Comparison of ENCODE assay signal across 13 cellular contexts in the genomic region with DNA sequence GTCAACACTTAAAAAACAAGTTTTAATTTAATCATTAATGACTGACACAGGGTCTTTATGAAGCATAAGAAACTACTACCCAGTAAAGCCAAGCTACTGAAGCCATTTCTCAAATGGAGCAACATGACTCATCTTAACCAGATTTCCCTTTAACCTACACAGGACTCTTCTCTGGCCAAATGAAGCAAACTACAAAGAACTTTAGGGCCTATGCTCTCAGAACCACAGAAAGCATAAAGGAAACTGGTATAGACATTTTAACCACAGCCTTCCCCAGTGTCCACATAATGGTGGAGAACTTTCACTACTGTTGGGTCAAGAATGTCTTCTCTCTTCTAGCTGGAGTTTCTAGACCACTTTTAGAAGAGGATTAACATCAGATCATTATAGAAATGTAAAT. TPM values are rescaled to one million over a fixed set of nuclear protein-coding genes. Genes with fewer than 3 reads are reported as not detected.
DNase-seq lines count a peak whose midpoint lies in the region; ATAC-seq, FAIRE-seq and TF ChIP-seq lines count a peak whose summit lies in the region.
"Had no signal": no experiment of that assay in that cellular context is flagged by ENCODE, and none has a peak within 500 bp of the region (broad histone marks: within the 10 kb centered on the region; RNA-seq: fewer than 3 reads in every experiment).

No MANE protein-coding gene starts in this region.

- POLR2A ChIA-PET in PC-3 (lab: Charles Lee; ENCODE audit: unreplicated experiment): interaction anchor here (0.5 to 0.7 kb wide), 2 partner anchors 106 to 239 kb away, joined by 3 to 7 read pairs; no protein-coding TSS in a partner anchor

- H3K27ac Mint-ChIP-seq in GM23338: no peak overlapping the region
- H3K27ac Mint-ChIP-seq: activated CD4-positive, alpha-beta T cell treated with anti-CD3 and anti-CD28 coated beads for 36 hours had no signal

- peaks cover 15% of the 10 kb centered on the region; the same call in 2 of the 3 replicates for H3K4me1 Mint-ChIP-seq in GM23338

- H2AFZ ChIP-seq in PC-3 (ENCODE audit: low read length) (no peak overlapping the region), GM23338 (no peak overlapping the region)

- H2BK5ac ChIP-seq in mesendoderm (ENCODE audit: low read length): no peak overlapping the region

- TF ChIP-seq CTCF in PC-3 (conservative IDR thresholded peaks at IDR 0.05; ENCODE audit: low read depth, low read length) (no peak), GM23338 (conservative IDR thresholded peaks at IDR 0.05; ENCODE audit: low read depth in 2 of 2) (no peak)

- H3K56ac ChIP-seq in mesendoderm (ENCODE audit: low read length): no peak overlapping the region

- H3K79me2 ChIP-seq in PC-3 (ENCODE audit: low read length) (no peaks in the 10 kb centered on the region), mesendoderm (ENCODE audit: control insufficient read depth, insufficient read depth, low read length) (no peaks in the 10 kb centered on the region), GM23338 (replicated peaks; ENCODE audit: insufficient read depth) (no peaks in the 10 kb centered on the region)

- H4K8ac ChIP-seq in mesendoderm (ENCODE audit: low read depth, low read length): no peak overlapping the region

- H3K4me2 ChIP-seq in PC-3 (ENCODE audit: low read length) (peak overlapping the region; percentile 36), mesendoderm (ENCODE audit: low read length) (no peak overlapping the region), GM23338 (no peak overlapping the region)

- peak; percentile 67 for ATAC-seq in GM19372 (IDR thresholded peaks at IDR 0.05; ENCODE audit: low read depth, unreplicated experiment)
- peak; percentile 86 for ATAC-seq in HG02852 (IDR thresholded peaks at IDR 0.05; ENCODE audit: unreplicated experiment)
- peak; percentile 68 for ATAC-seq in PC-3
- no peak for ATAC-seq in GM23338
- ATAC-seq: activated CD4-positive, alpha-beta T cell treated with anti-CD3 and anti-CD28 coated beads for 36 hours had no signal

- H3K23ac ChIP-seq in mesendoderm (ENCODE audit: low read length): no peak overlapping the region

- H2BK120ac ChIP-seq in mesendoderm (ENCODE audit: low read depth, low read length): no peak overlapping the region

- no peaks in the 10 kb centered on the region for H3K27me3 ChIP-seq in PC-3 (ENCODE audit: low read length)
- H3K27me3 ChIP-seq in small intestine (ENCODE audit: control insufficient read depth in 2 of 2, insufficient read depth in 2 of 2, low read length in 2 of 2): no peaks in the 10 kb centered on the region
- H3K27me3 ChIP-seq in mesendoderm (ENCODE audit: insufficient read depth, low read length, poor library complexity): no peaks in the 10 kb centered on the region
- no peaks in the 10 kb centered on the region for H3K27me3 ChIP-seq in GM23338 (ENCODE audit: insufficient read depth)

- no TSS peak for BruUV-seq in PC-3 (replicated peaks; lab: Mats Ljungman, UMichigan)

- no peak overlapping the region for H2BK15ac ChIP-seq in mesendoderm (replicated peaks; ENCODE audit: low read depth)

- no peaks in the 10 kb centered on the region for H3K79me1 ChIP-seq in mesendoderm (ENCODE audit: low read length)

- no peaks in the 10 kb centered on the region for H3K9me3 ChIP-seq in PC-3 (ENCODE audit: low read length)
- no peaks in the 10 kb centered on the region for H3K9me3 ChIP-seq in small intestine (ENCODE audit: control insufficient read depth, low read depth)

- FAIRE-seq in small intestine (lab: Jason Lieb, UNC): no peak
- FAIRE-seq: bronchial epithelial cell had no signal

- H2AK5ac ChIP-seq in mesendoderm (ENCODE audit: low read length): no peak overlapping the region

- H4K20me1 ChIP-seq in PC-3 (ENCODE audit: low read length) (no peaks in the 10 kb centered on the region), GM23338 (replicated peaks; ENCODE audit: insufficient read depth) (no peaks in the 10 kb centered on the region)

- H3K36me3 ChIP-seq in PC-3 (ENCODE audit: low read depth, low read length) (peaks cover 39% of the 10 kb centered on the region; the same call in 1 of the 2 replicates), small intestine (ENCODE audit: control insufficient read depth in 2 of 2, insufficient read depth in 2 of 2, low read length in 2 of 2) (peaks cover 4% of the 10 kb centered on the region in 2 donors), mesendoderm (ENCODE audit: control insufficient read depth, insufficient read depth, low read length) (no peaks in the 10 kb centered on the region), GM23338 (ENCODE audit: insufficient read depth) (no peaks in the 10 kb centered on the region)

- H3K4me1 ChIP-seq in PC-3 (ENCODE audit: insufficient read depth, low read length): peaks cover 12% of the 10 kb centered on the region
- H3K4me1 ChIP-seq in small intestine (ENCODE audit: control insufficient read depth in 2 of 2, insufficient read depth in 1 of 2, low read depth in 1 of 2, low read length in 1 of 2): peaks cover 3 to 5% of the 10 kb centered on the region in 2 donors
- peaks cover 2% of the 10 kb centered on the region for H3K4me1 ChIP-seq in mesendoderm (ENCODE audit: control insufficient read depth, low read depth, low read length)
- H3K4me1 ChIP-seq in GM23338 (ENCODE audit: insufficient read depth): peaks cover 5% of the 10 kb centered on the region; the same call in 1 of the 2 replicates

- DNase-seq in PC-3 (peak; percentile 61), small intestine (peak; percentile 35), mesendoderm (no peak), GM23338 (ENCODE audit: low spot score) (no peak), NCI-H2081 (lab: John Stamatoyannopoulos, UW) (no peak)
- no peak for DNase-seq in stimulated activated naive CD4-positive, alpha-beta T cell treated with Interleukin-2 at 50 U/mL for 16 hours (lab: John Stamatoyannopoulos, UW)
- DNase-seq: activated CD4-positive, alpha-beta T cell treated with anti-CD3 and anti-CD28 coated beads for 36 hours; KBM-7; occipital lobe; OCI-M1 had no signal

- peaks cover 4% of the 10 kb centered on the region; the same call in 1 of the 3 replicates for H3K36me3 Mint-ChIP-seq in GM23338 (ENCODE audit: low read depth)

- CTCF ChIA-PET in PC-3 (lab: Charles Lee): interaction anchor here (0.6 kb wide), 1 partner anchor 72 kb away, joined by 4 read pairs; no protein-coding TSS in a partner anchor

- no peak overlapping the region for H3K18ac ChIP-seq in mesendoderm (ENCODE audit: low read length)

- H3K4me3 Mint-ChIP-seq in GM23338: no peak overlapping the region
- H3K4me3 Mint-ChIP-seq: activated CD4-positive, alpha-beta T cell treated with anti-CD3 and anti-CD28 coated beads for 36 hours had no signal

- H3K27ac ChIP-seq in PC-3 (ENCODE audit: low read length) (peak overlapping the region; percentile 24), small intestine (ENCODE audit: low read depth in 1 of 2, low read length in 1 of 2) (no peak overlapping the region), mesendoderm (ENCODE audit: low read depth, low read length) (no peak overlapping the region), GM23338 (ENCODE audit: low read depth) (no peak overlapping the region)

- intact Hi-C loops in PC-3 (cut with micrococcal nuclease): no loop called here

- H3K4ac ChIP-seq in mesendoderm (ENCODE audit: low read depth, low read length): no peak overlapping the region

- H3K9me2 ChIP-seq in PC-3 (replicated peaks; ENCODE audit: low read length): no peaks in the 10 kb centered on the region
- no peaks in the 10 kb centered on the region for H3K9me2 ChIP-seq in GM23338 (ENCODE audit: insufficient read depth)

- no peaks in the 10 kb centered on the region for H3K27me3 Mint-ChIP-seq in GM23338 (ENCODE audit: insufficient read depth, low read depth, poor library complexity)
- H3K27me3 Mint-ChIP-seq: activated CD4-positive, alpha-beta T cell treated with anti-CD3 and anti-CD28 coated beads for 36 hours had no signal

- no peak overlapping the region for H3K4me3 ChIP-seq in PC-3 (ENCODE audit: low read length)
- no peak overlapping the region for H3K4me3 ChIP-seq in small intestine (ENCODE audit: low read depth in 1 of 2, low read length in 2 of 2)
- no peak overlapping the region for H3K4me3 ChIP-seq in mesendoderm (ENCODE audit: low read length)
- no peak overlapping the region for H3K4me3 ChIP-seq in GM23338

- no peaks in the 10 kb centered on the region for H3K9me3 Mint-ChIP-seq in GM23338

- H3F3A ChIP-seq in PC-3 (ENCODE audit: low read length, unreplicated experiment) (no peaks in the 10 kb centered on the region), GM23338 (replicated peaks; ENCODE audit: low read depth) (no peaks in the 10 kb centered on the region)

- H3K9ac ChIP-seq in PC-3 (ENCODE audit: low read length): no peak overlapping the region
- no peak overlapping the region for H3K9ac ChIP-seq in mesendoderm (ENCODE audit: low read length)

- no peak overlapping the region for H4K5ac ChIP-seq in mesendoderm (ENCODE audit: low read length)

RNA-seq across cellular contexts. Expression of a gene that starts 34.6 kb away (rescaled TPM):
- total RNA-seq in PC-3 (2014; rRNA removed): 29.4 and 34.3 TPM in 2 replicates
- polyA plus RNA-seq in small intestine: 10 to 100 TPM; 15.7 to 17.6 (median 17.0) TPM
- 36.5 TPM for polyA plus RNA-seq in mesendoderm (2013, experiment 1 of 2)
- 34.0 TPM for polyA plus RNA-seq in mesendoderm (2013, experiment 2 of 2)
- total RNA-seq in GM23338 (2014; rRNA removed; shearing (Covaris generic)): 20.2 and 31.1 TPM in 2 replicates
- 24.8 and 25.4 TPM in 2 replicates for polyA plus RNA-seq in GM23338 (2016; fragmentation: Nextera tagmentation; extraction: Ambion mirVana)

RNA-seq across cellular contexts. Expression of a gene that starts 42.2 kb away (rescaled TPM):
- total RNA-seq in PC-3 (2014; rRNA removed): 2.5 and 3.0 TPM in 2 replicates
- polyA plus RNA-seq in small intestine (1 to 10 TPM in 2 of 3 donors, under 1 TPM in 1; 0.67 to 1.7 (median 1.6) TPM), GM23338 (2016; fragmentation: Nextera tagmentation; extraction: Ambion mirVana) (1.6 TPM in 2 replicates)
- 1.6 TPM for polyA plus RNA-seq in mesendoderm (2013, experiment 1 of 2)
- 1.6 TPM for polyA plus RNA-seq in mesendoderm (2013, experiment 2 of 2)
- total RNA-seq in GM23338 (2014; rRNA removed; shearing (Covaris generic)): 2.4 and 3.0 TPM in 2 replicates

RNA-seq across cellular contexts. Expression of a gene that starts 42.6 kb away (rescaled TPM):
- 26.0 and 27.4 TPM in 2 replicates for total RNA-seq in PC-3 (2014; rRNA removed)
- polyA plus RNA-seq in small intestine (10 to 100 TPM; 21.2 to 27.7 (median 27.3) TPM), GM23338 (2016; fragmentation: Nextera tagmentation; extraction: Ambion mirVana) (52.8 and 55.8 TPM in 2 replicates)
- polyA plus RNA-seq in mesendoderm (2013, experiment 1 of 2): 22.5 TPM
- 24.1 TPM for polyA plus RNA-seq in mesendoderm (2013, experiment 2 of 2)
- total RNA-seq in GM23338 (2014; rRNA removed; shearing (Covaris generic)): 9.9 and 15.8 TPM in 2 replicates

Comparison
In these comparisons a context has a peak if more than half of its experiments do, and no peak if none do; other contexts are left out.
1. DNase-seq: peak in PC-3 (single experiment) and small intestine (single experiment); none in mesendoderm (single experiment), GM23338 (single experiment), stimulated activated naive CD4-positive, alpha-beta T cell treated with Interleukin-2 at 50 U/mL for 16 hours (single experiment) and NCI-H2081 (0 of 2).